ENCODE assay signal across 12 cellular contexts in the genomic region with DNA sequence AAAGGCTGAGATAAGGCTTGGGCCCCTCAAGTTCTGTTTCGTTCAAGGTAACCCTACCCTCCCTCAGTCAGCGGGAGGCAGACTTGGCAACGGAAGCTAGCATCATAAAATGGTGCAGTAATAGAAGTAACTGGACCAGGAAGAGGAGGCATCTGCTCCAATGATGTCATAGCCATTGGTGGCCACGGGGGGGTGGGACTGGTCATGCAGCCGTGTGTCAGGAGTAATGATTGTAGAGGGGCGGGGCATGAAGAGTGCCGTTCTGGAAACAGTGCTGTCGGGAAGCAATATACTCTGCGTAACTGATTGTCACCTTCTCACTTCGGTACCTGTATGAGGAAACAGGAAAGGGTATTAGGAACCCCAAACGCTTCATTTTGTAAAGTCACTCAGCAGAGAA. TPM values are rescaled to one million over a fixed set of nuclear protein-coding genes. Genes with fewer than 3 reads are reported as not detected.
A peak's percentile ranks its signal among the peaks of the same experiment; 100 is the strongest.
DNase-seq lines count a peak whose midpoint lies in the region; ATAC-seq and TF ChIP-seq lines count a peak whose summit lies in the region.
"Had no signal": no experiment of that assay in that cellular context is flagged by ENCODE, and none has a peak within 500 bp of the region (broad histone marks: within the 10 kb centered on the region; RNA-seq: fewer than 3 reads in every experiment).

No MANE protein-coding gene starts in this region.

- POLR2A ChIA-PET in naive thymus-derived CD4-positive, alpha-beta T cell (lab: Charles Lee), result no interaction called here

- peaks cover 9% of the 10 kb centered on the region for H3K27me3 Mint-ChIP-seq in nephron progenitor cell (ENCODE audit: low read depth, poor library complexity)
- H3K27me3 Mint-ChIP-seq in naive thymus-derived CD4-positive, alpha-beta T cell, result no peaks in the 10 kb centered on the region

- H3K9me3 Mint-ChIP-seq in nephron progenitor cell, result no peaks in the 10 kb centered on the region
- no peaks in the 10 kb centered on the region for H3K9me3 Mint-ChIP-seq in naive thymus-derived CD4-positive, alpha-beta T cell

- peak overlapping the region; percentile 41 for H3K27ac Mint-ChIP-seq in nephron progenitor cell
- peak overlapping the region in 3 of 9 donors; percentile 25 to 71 (median 41) for H3K27ac Mint-ChIP-seq in naive thymus-derived CD4-positive, alpha-beta T cell

- H3K4me1 Mint-ChIP-seq in nephron progenitor cell, result peaks cover 20% of the 10 kb centered on the region
- H3K4me1 Mint-ChIP-seq in naive thymus-derived CD4-positive, alpha-beta T cell, result peaks cover under 1 to 8% (median 1%) of the 10 kb centered on the region in 7 donors

- H3K27me3 ChIP-seq in naive thymus-derived CD4-positive, alpha-beta T cell (ENCODE audit: control insufficient read depth in 2 of 2, insufficient read depth in 2 of 2, low read length in 2 of 2), result no peaks in the 10 kb centered on the region
- H3K27me3 ChIP-seq: gastroesophageal sphincter, upper lobe of right lung had no signal

- no peak overlapping the region for H3K4me3 ChIP-seq in cardiac fibroblast (replicated peaks in 1 of 2; ENCODE audit: low read depth in 2 of 2, low read length in 2 of 2)
- H3K4me3 ChIP-seq in naive thymus-derived CD4-positive, alpha-beta T cell (ENCODE audit: low read length), result no peak overlapping the region
- H3K4me3 ChIP-seq: gastroesophageal sphincter, upper lobe of right lung had no signal

- DNase-seq in NCI-H2227 (lab: John Stamatoyannopoulos, UW; ENCODE audit: unreplicated experiment) (peak; percentile 69), NCI-H2227 treated with DMSO at 0.1 percent for 48 hours (lab: John Stamatoyannopoulos, UW) (no peak), HT1080 (ENCODE audit: low read depth) (peak; percentile 18), cardiac fibroblast (ENCODE audit: low read depth in 2 of 2) (peak in 1 of 2 donors; percentile 45), nephron progenitor cell (peak; percentile 20), NCI-H446 treated with DMSO at 0.1 percent for 48 hours (lab: John Stamatoyannopoulos, UW) (no peak)
- no peak for DNase-seq in naive thymus-derived CD4-positive, alpha-beta T cell
- DNase-seq: NCI-H146, upper lobe of right lung had no signal

- H3K4me3 Mint-ChIP-seq in nephron progenitor cell, result no peak overlapping the region
- H3K4me3 Mint-ChIP-seq in naive thymus-derived CD4-positive, alpha-beta T cell, result no peak overlapping the region

- H3K36me3 ChIP-seq in naive thymus-derived CD4-positive, alpha-beta T cell (ENCODE audit: control insufficient read depth in 2 of 3, insufficient read depth in 3 of 3, low read length in 3 of 3), result peaks cover 0 to 57% (median 10%) of the 10 kb centered on the region in 3 experiments

- H3K27ac ChIP-seq in naive thymus-derived CD4-positive, alpha-beta T cell (ENCODE audit: low read depth, low read length), result no peak overlapping the region
- H3K27ac ChIP-seq: gastroesophageal sphincter, upper lobe of right lung had no signal

- no peaks in the 10 kb centered on the region for H3K9me3 ChIP-seq in naive thymus-derived CD4-positive, alpha-beta T cell (ENCODE audit: control insufficient read depth in 2 of 3, low read length in 3 of 3)
- H3K9me3 ChIP-seq: gastroesophageal sphincter, upper lobe of right lung had no signal

- peak; percentile 18 for TF ChIP-seq CTCF in cardiac fibroblast (IDR thresholded peaks at IDR 0.05; ENCODE audit: low read depth, low read length)
- no peak for TF ChIP-seq CTCF in nephron progenitor cell (IDR thresholded peaks at IDR 0.05)

- no peak for ATAC-seq in naive thymus-derived CD4-positive, alpha-beta T cell
- no peak for ATAC-seq in HG03039 (IDR thresholded peaks at IDR 0.05; ENCODE audit: unreplicated experiment)
- ATAC-seq: activated CD4-positive, CD25-positive, alpha-beta regulatory T cell treated with anti-CD3 and anti-CD28 coated beads, Interleukin-2, amount 50 U/mL, for 24 hours; gastroesophageal sphincter; upper lobe of right lung had no signal

- intact Hi-C loops in naive thymus-derived CD4-positive, alpha-beta T cell (cut with micrococcal nuclease), result no loop called here

- CTCF ChIA-PET in naive thymus-derived CD4-positive, alpha-beta T cell (lab: Charles Lee), result no interaction called here

- H3K4me1 ChIP-seq in naive thymus-derived CD4-positive, alpha-beta T cell (ENCODE audit: control insufficient read depth in 2 of 2, insufficient read depth in 2 of 2, low read length in 2 of 2), result no peaks in the 10 kb centered on the region
- H3K4me1 ChIP-seq: upper lobe of right lung had no signal

- H3K36me3 Mint-ChIP-seq in nephron progenitor cell (ENCODE audit: low read depth), result peaks cover 62% of the 10 kb centered on the region
- peaks cover 8 to 52% (median 18%) of the 10 kb centered on the region in 5 donors for H3K36me3 Mint-ChIP-seq in naive thymus-derived CD4-positive, alpha-beta T cell

RNA-seq across cellular contexts. Expression of gene POLR2D, which starts 6.9 kb away (rescaled TPM):
- 34.3 and 49.1 TPM in 2 replicates for total RNA-seq in HT1080 (2014; rRNA removed; shearing (Covaris generic))
- polyA plus RNA-seq in HT1080 (2015; cell fraction: cytosol; rRNA removed), result 44.7 and 46.1 TPM in 2 replicates
- polyA plus RNA-seq in HT1080 (2015; cell fraction: nucleus; rRNA removed), result 20.8 and 21.9 TPM in 2 replicates
- 10 to 100 TPM; 22.9 to 45.6 (median 30.7) TPM for total RNA-seq in naive thymus-derived CD4-positive, alpha-beta T cell
- polyA plus RNA-seq in naive thymus-derived CD4-positive, alpha-beta T cell, result 10 to 100 TPM; 41.0 to 42.1 TPM

RNA-seq across cellular contexts. Expression of gene AMMECR1L, which starts 20.9 kb away (rescaled TPM):
- 12.3 and 15.2 TPM in 2 replicates for total RNA-seq in HT1080 (2014; rRNA removed; shearing (Covaris generic))
- polyA plus RNA-seq in HT1080 (2015; cell fraction: cytosol; rRNA removed), result 13.4 and 15.6 TPM in 2 replicates
- polyA plus RNA-seq in HT1080 (2015; cell fraction: nucleus; rRNA removed), result 24.8 and 25.7 TPM in 2 replicates
- total RNA-seq in naive thymus-derived CD4-positive, alpha-beta T cell, result 10 to 100 TPM; 10.5 to 17.2 (median 15.1) TPM
- polyA plus RNA-seq in naive thymus-derived CD4-positive, alpha-beta T cell, result 10 to 100 TPM in 1 of 2 donors, 1 to 10 TPM in 1; 4.4 to 10.4 TPM

RNA-seq across cellular contexts. Expression of gene WDR33, which starts 53.9 kb away (rescaled TPM):
- total RNA-seq in HT1080 (2014; rRNA removed; shearing (Covaris generic)), result 20.1 and 29.4 TPM in 2 replicates
- 14.8 and 16.0 TPM in 2 replicates for polyA plus RNA-seq in HT1080 (2015; cell fraction: cytosol; rRNA removed)
- polyA plus RNA-seq in HT1080 (2015; cell fraction: nucleus; rRNA removed), result 39.3 and 44.7 TPM in 2 replicates
- total RNA-seq in naive thymus-derived CD4-positive, alpha-beta T cell, result 10 to 100 TPM; 62.6 to 98.7 (median 72.3) TPM
- 10 to 100 TPM; 36.7 to 50.4 TPM for polyA plus RNA-seq in naive thymus-derived CD4-positive, alpha-beta T cell

Comparison
In these comparisons a context has a peak if more than half of its experiments do, and no peak if none do; other contexts are left out.
1. DNase-seq: peak in NCI-H2227 (single experiment), HT1080 (single experiment) and nephron progenitor cell (single experiment); none in NCI-H2227 treated with DMSO at 0.1 percent for 48 hours (single experiment), naive thymus-derived CD4-positive, alpha-beta T cell (0 of 9) and NCI-H446 treated with DMSO at 0.1 percent for 48 hours (single experiment).